9 cellular contexts compared by ENCODE assay signal in genomic region chr1:152112101-152112884, GRCh38. TPM values are rescaled to one million over a fixed set of nuclear protein-coding genes. Genes with fewer than 3 reads are reported as not detected.
DNase-seq lines count a peak whose midpoint lies in the region; ATAC-seq and TF ChIP-seq lines count a peak whose summit lies in the region.
"Had no signal": no experiment of that assay in that cellular context is flagged by ENCODE, and none has a peak within 500 bp of the region (broad histone marks: within the 10 kb centered on the region; RNA-seq: fewer than 3 reads in every experiment).

No MANE protein-coding gene starts in this region.

- no CpG with 5 or more reads among the region's 53 CpGs for WGBS in neuronal stem cell (ENCODE audit: extremely low coverage in 2 of 2, insufficient read length in 2 of 2, insufficient replicate concordance in 1 of 2), 2 donors

- no peak overlapping the region for H2BK120ac ChIP-seq in neuronal stem cell (ENCODE audit: low read depth, low read length)

- no peak overlapping the region for H3K4ac ChIP-seq in neuronal stem cell (ENCODE audit: low read length)

- H3K18ac ChIP-seq in neuronal stem cell (ENCODE audit: low read length): peak overlapping the region; percentile 86

- H3K9me3 ChIP-seq in HUES6 (ENCODE audit: control insufficient read depth, insufficient read depth, low read depth, low read length): peaks cover 19% of the 10 kb centered on the region
- peaks cover 14 to 50% of the 10 kb centered on the region in 2 donors for H3K9me3 ChIP-seq in neuronal stem cell (replicated peaks in 1 of 2; ENCODE audit: control insufficient read depth in 2 of 2, insufficient read depth in 1 of 2, low read depth in 1 of 2, low read length in 2 of 2)

- no peak overlapping the region for H2BK5ac ChIP-seq in neuronal stem cell (ENCODE audit: low read length)

- peak; percentile 60 for DNase-seq in Caki2 (ENCODE audit: low read depth)
- DNase-seq in ecto neural progenitor cell (ENCODE audit: low spot score): peak; percentile 60
- DNase-seq in neuronal stem cell (ENCODE audit: low spot score): peak; percentile 5
- DNase-seq in GM10266 (ENCODE audit: extremely low spot score): no peak
- DNase-seq in GM13977 (ENCODE audit: low spot score): no peak
- DNase-seq: stimulated activated naive B cell treated with anti-CD40 and anti-IgM and Interleukin-4, amounts not matched to agents 10 μg/mL and 1 μg/mL and 100 μg/mL, for 72 hours had no signal

- H3K4me1 ChIP-seq in HUES6 (ENCODE audit: control insufficient read depth, insufficient read depth, low read length) (peaks cover 29% of the 10 kb centered on the region), neuronal stem cell (ENCODE audit: control insufficient read depth in 2 of 2, insufficient read depth in 1 of 2, low read depth in 1 of 2, low read length in 2 of 2) (peaks cover 0 to 16% of the 10 kb centered on the region in 2 donors)

- H3K4me3 ChIP-seq in HUES6 (ENCODE audit: low read depth, low read length) (peak overlapping the region; percentile 50), neuronal stem cell (ENCODE audit: low read length in 2 of 2) (peak overlapping the region; percentile 30 to 46)

- peak overlapping the region; percentile 87 for H2AFZ ChIP-seq in neuronal stem cell (ENCODE audit: low read length)

- H2AK5ac ChIP-seq in neuronal stem cell (ENCODE audit: low read depth, low read length): no peak overlapping the region

- no peak overlapping the region for H4K91ac ChIP-seq in neuronal stem cell (ENCODE audit: low read depth, low read length, poor library complexity)

- H3K23ac ChIP-seq in neuronal stem cell (ENCODE audit: low read depth, low read length, poor library complexity): peak overlapping the region; percentile 69

- no peak for TF ChIP-seq CTCF in GM10266 (IDR thresholded peaks at IDR 0.05; ENCODE audit: control insufficient read depth, insufficient read depth, low read depth, missing control alignments)
- TF ChIP-seq CTCF in GM13977 (IDR thresholded peaks at IDR 0.05; ENCODE audit: extremely low read depth, insufficient read depth, missing control alignments): no peak

- peak overlapping the region; percentile 52 for H2BK12ac ChIP-seq in neuronal stem cell (ENCODE audit: low read length)

- H3K27ac ChIP-seq in HUES6 (ENCODE audit: low read depth, low read length): no peak overlapping the region
- H3K27ac ChIP-seq in neuronal stem cell (replicated peaks; ENCODE audit: low read length): no peak overlapping the region

- peaks cover 2% of the 10 kb centered on the region for H3K79me1 ChIP-seq in neuronal stem cell (ENCODE audit: low read depth, low read length)

- in situ Hi-C loops in Caki2 (cut with HindIII; ENCODE audit: low pct_unique_long_range_greater_than_20kb, low sequenced_read_pairs): no loop called here
- in situ Hi-C loops in GM13977 (cut with MboI; ENCODE audit: low pct_unique_long_range_greater_than_20kb, low sequenced_read_pairs, unreplicated experiment): no loop called here

- peak overlapping the region; percentile 97 for H3K14ac ChIP-seq in neuronal stem cell (ENCODE audit: low read length)

- no peak overlapping the region for H4K8ac ChIP-seq in neuronal stem cell (ENCODE audit: low read depth, low read length)

- H3K9ac ChIP-seq in HUES6 (ENCODE audit: low read length): no peak overlapping the region
- H3K9ac ChIP-seq in neuronal stem cell (ENCODE audit: low read depth, low read length, poor library complexity): no peak overlapping the region

- H3K27me3 ChIP-seq in HUES6 (ENCODE audit: control insufficient read depth, insufficient read depth, low read length): peaks cover 100% of the 10 kb centered on the region
- peaks cover 50 to 69% (median 64%) of the 10 kb centered on the region in 3 experiments for H3K27me3 ChIP-seq in neuronal stem cell (ENCODE audit: control insufficient read depth in 3 of 3, insufficient read depth in 3 of 3, low read depth in 1 of 3, low read length in 3 of 3)

- ATAC-seq in HG02610 (IDR thresholded peaks at IDR 0.05; ENCODE audit: unreplicated experiment) (no peak), HG03139 (IDR thresholded peaks at IDR 0.05; ENCODE audit: unreplicated experiment) (no peak)

- H3K4me2 ChIP-seq in neuronal stem cell (ENCODE audit: insufficient read depth, low read length, poor library complexity, severe bottlenecking): peak overlapping the region; percentile 53

- H2BK15ac ChIP-seq in neuronal stem cell (ENCODE audit: low read length): no peak overlapping the region

- H3K36me3 ChIP-seq in HUES6 (ENCODE audit: control insufficient read depth, insufficient read depth, low read length) (no peaks in the 10 kb centered on the region), neuronal stem cell (replicated peaks in 1 of 2; ENCODE audit: control insufficient read depth in 2 of 2, insufficient read depth in 2 of 2, low read length in 2 of 2) (no peaks in the 10 kb centered on the region)

RNA-seq across cellular contexts. Expression of gene TCHH, which starts 3.0 kb away (rescaled TPM):
- total RNA-seq in Caki2 (2014; rRNA removed; shearing (Covaris generic); ENCODE audit: low replicate concordance): not detected in 2 replicates
- 0.03 TPM for polyA plus RNA-seq in neuronal stem cell (2013, experiment 1 of 2)
- 0.01 TPM for polyA plus RNA-seq in neuronal stem cell (2013, experiment 2 of 2)

RNA-seq across cellular contexts. Expression of gene TCHHL1, which starts 23.4 kb away (rescaled TPM):
- total RNA-seq in Caki2 (2014; rRNA removed; shearing (Covaris generic); ENCODE audit: low replicate concordance): not detected in 2 replicates
- not detected for polyA plus RNA-seq in neuronal stem cell (2013, experiment 1 of 2)
- not detected for polyA plus RNA-seq in neuronal stem cell (2013, experiment 2 of 2)

RNA-seq across cellular contexts. Expression of gene RPTN, which starts 46.7 kb away (rescaled TPM):
- total RNA-seq in Caki2 (2014; rRNA removed; shearing (Covaris generic); ENCODE audit: low replicate concordance): not detected in 2 replicates
- not detected for polyA plus RNA-seq in neuronal stem cell (2013, experiment 1 of 2)
- not detected for polyA plus RNA-seq in neuronal stem cell (2013, experiment 2 of 2)

Comparison
In these comparisons a context has a peak if more than half of its experiments do, and no peak if none do; other contexts are left out.
1. DNase-seq: peak in Caki2 (single experiment), ecto neural progenitor cell (single experiment) and neuronal stem cell (single experiment); none in GM10266 (single experiment) and GM13977 (single experiment).